ENCODE assay signal across 16 cellular contexts in the genomic region with DNA sequence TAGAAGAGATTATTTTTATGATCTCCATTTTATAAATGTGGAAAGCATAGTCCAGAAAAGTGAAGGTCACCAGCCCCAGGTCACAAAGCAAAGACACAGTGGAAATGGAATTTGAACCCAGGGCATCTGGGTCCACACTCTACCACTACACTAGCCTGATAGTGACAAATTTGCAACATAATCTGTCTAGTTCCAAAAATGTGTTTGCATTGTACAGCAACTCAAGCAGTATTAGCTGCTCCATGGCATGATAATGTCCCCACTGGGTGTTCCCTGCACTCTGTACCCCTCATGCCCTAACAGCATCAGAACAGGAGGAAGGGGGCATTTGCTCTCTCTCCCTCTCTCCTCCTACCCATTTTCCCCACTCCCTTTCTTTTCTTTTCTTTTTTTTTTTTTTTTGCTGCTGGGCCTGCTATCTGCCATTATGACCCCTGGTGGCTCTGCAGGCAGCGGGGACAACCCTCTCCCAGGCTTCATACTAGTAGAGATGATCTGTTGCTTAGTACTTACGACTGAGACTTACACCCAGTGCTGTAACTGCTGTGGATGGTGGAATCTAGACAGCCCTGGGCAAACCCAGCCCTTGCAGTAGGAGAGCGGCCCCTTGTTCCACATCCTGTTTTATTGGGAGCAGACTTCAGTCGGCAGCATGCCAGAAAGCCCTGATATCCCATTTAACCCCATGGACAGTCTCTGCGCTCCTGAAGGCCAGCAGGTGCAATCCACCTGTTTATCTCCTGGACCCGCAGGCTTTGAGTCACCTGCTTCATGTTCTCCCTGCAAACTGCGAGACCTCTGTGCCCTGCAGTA.
DNase-seq lines count a peak whose midpoint lies in the region; ATAC-seq and TF ChIP-seq lines count a peak whose summit lies in the region.
"Had no signal": no experiment of that assay in that cellular context is flagged by ENCODE, and none has a peak within 500 bp of the region (broad histone marks: within the 10 kb centered on the region; RNA-seq: fewer than 3 reads in every experiment).

No MANE protein-coding gene starts in this region.

- ATAC-seq in aorta (ENCODE audit: low FRiP score): no peak
- no peak for ATAC-seq in HG03469 (IDR thresholded peaks at IDR 0.05; ENCODE audit: unreplicated experiment)

- intact Hi-C loops in colonic mucosa (cut with DNase I): loop anchor here (5.0 kb wide), 2 partner anchors 170 to 305 kb away; partner anchors contain the start of gene SOX9
- intact Hi-C loops in stomach (cut with DNase I; ENCODE audit: low total_unique reads): no loop called here
- intact Hi-C loops in aorta (cut with DNase I): no loop called here
- intact Hi-C loops in tibial artery (cut with DNase I; ENCODE audit: low total_unique reads): no loop called here

- peak; percentile 73 for DNase-seq in HT-29 (ENCODE audit: low spot score)
- DNase-seq in NCI-H526 treated with DMSO at 0.1 percent for 48 hours (lab: John Stamatoyannopoulos, UW): peak; percentile 79
- peak; percentile 89 for DNase-seq in colonic mucosa
- peak; percentile 36 for DNase-seq in stomach
- DNase-seq in aorta: no peak
- DNase-seq in tibial artery: no peak
- DNase-seq: activated B cell treated with CpG ODN at 0.5 μM for 24 hours; adrenal gland; DMS79; effector memory CD4-positive, alpha-beta T cell; NCI-H524 treated with DMSO at 0.1 percent for 48 hours; occipital lobe; RPMI8226; T-helper 1 cell had no signal

- H3K9me3 ChIP-seq in colonic mucosa (no peaks in the 10 kb centered on the region), stomach (no peaks in the 10 kb centered on the region), aorta (ENCODE audit: control insufficient read depth, low read length) (no peaks in the 10 kb centered on the region), tibial artery (no peaks in the 10 kb centered on the region)
- H3K9me3 ChIP-seq: adrenal gland had no signal

- WGBS in stomach, 5 donors: 31 to 50% (median 46%) methylated on average over 7 of the region's 7 CpGs
- 79 to 80% methylated on average over 7 of the region's 7 CpGs for WGBS in aorta, 2 donors

- peak overlapping the region in 1 of 2 donors; percentile 49 for H3K9ac ChIP-seq in colonic mucosa (ENCODE audit: low read depth in 2 of 2, low read length in 2 of 2)
- H3K9ac ChIP-seq: BLaER1 treated with 17β-estradiol and CSF1 and Interleukin-3, amounts not matched to agents 10 nM and 100 nM had no signal

- H3K27me3 ChIP-seq in colonic mucosa (no peaks in the 10 kb centered on the region), stomach (no peaks in the 10 kb centered on the region), aorta (ENCODE audit: control insufficient read depth in 1 of 2, insufficient read depth in 2 of 2, low read length in 1 of 2) (no peaks in the 10 kb centered on the region), tibial artery (no peaks in the 10 kb centered on the region)
- H3K27me3 ChIP-seq: adrenal gland; BLaER1 treated with 17β-estradiol and CSF1 and Interleukin-3, amounts not matched to agents 10 nM and 100 nM had no signal

- peak overlapping the region; percentile 74 for H3K27ac ChIP-seq in colonic mucosa
- H3K27ac ChIP-seq in stomach: peak overlapping the region in 1 of 5 donors; percentile 32
- H3K27ac ChIP-seq in aorta (ENCODE audit: low read depth in 1 of 2, low read length in 2 of 2): no peak overlapping the region
- no peak overlapping the region for H3K27ac ChIP-seq in tibial artery
- H3K27ac ChIP-seq: adrenal gland; BLaER1 treated with 17β-estradiol and CSF1 and Interleukin-3, amounts not matched to agents 10 nM and 100 nM had no signal

- TF ChIP-seq EP300 in stomach (IDR thresholded peaks at IDR 0.05): no peak

- peaks cover 22% of the 10 kb centered on the region for H3K4me1 ChIP-seq in colonic mucosa
- peaks cover 0 to 44% (median 26%) of the 10 kb centered on the region in 4 donors for H3K4me1 ChIP-seq in stomach
- H3K4me1 ChIP-seq in aorta (ENCODE audit: control insufficient read depth in 1 of 2, insufficient read depth in 2 of 2, low read length in 2 of 2): no peaks in the 10 kb centered on the region
- peaks cover 0 to 8% (median 3%) of the 10 kb centered on the region in 4 donors for H3K4me1 ChIP-seq in tibial artery
- H3K4me1 ChIP-seq: adrenal gland had no signal

- no peak for TF ChIP-seq POLR2A in stomach (IDR thresholded peaks at IDR 0.05)

- H3K36me3 ChIP-seq in colonic mucosa: no peaks in the 10 kb centered on the region
- H3K36me3 ChIP-seq in stomach: peaks cover 0 to 3% (median 0%) of the 10 kb centered on the region in 4 donors
- no peaks in the 10 kb centered on the region for H3K36me3 ChIP-seq in aorta (ENCODE audit: control insufficient read depth in 1 of 2, insufficient read depth in 2 of 2, low read length in 1 of 2)
- no peaks in the 10 kb centered on the region for H3K36me3 ChIP-seq in tibial artery
- H3K36me3 ChIP-seq: adrenal gland; BLaER1 treated with 17β-estradiol and CSF1 and Interleukin-3, amounts not matched to agents 10 nM and 100 nM had no signal

- H3K4me3 ChIP-seq in colonic mucosa: no peak overlapping the region
- H3K4me3 ChIP-seq in stomach: no peak overlapping the region
- no peak overlapping the region for H3K4me3 ChIP-seq in aorta (ENCODE audit: low read length in 2 of 2)
- no peak overlapping the region for H3K4me3 ChIP-seq in tibial artery
- H3K4me3 ChIP-seq: adrenal gland; BLaER1 treated with 17β-estradiol and CSF1 and Interleukin-3, amounts not matched to agents 10 nM and 100 nM had no signal

- TF ChIP-seq CTCF in colonic mucosa (IDR thresholded peaks at IDR 0.05) (no peak), stomach (IDR thresholded peaks at IDR 0.05) (no peak), tibial artery (IDR thresholded peaks at IDR 0.05) (no peak)

Comparison
In these comparisons a context has a peak if more than half of its experiments do, and no peak if none do; other contexts are left out.
1. DNase-seq: peak in HT-29 (single experiment), NCI-H526 treated with DMSO at 0.1 percent for 48 hours (single experiment), colonic mucosa (single experiment) and stomach (single experiment); none in aorta (0 of 2) and tibial artery (0 of 2).